29 cellular contexts compared by ENCODE assay signal in the genomic region with DNA sequence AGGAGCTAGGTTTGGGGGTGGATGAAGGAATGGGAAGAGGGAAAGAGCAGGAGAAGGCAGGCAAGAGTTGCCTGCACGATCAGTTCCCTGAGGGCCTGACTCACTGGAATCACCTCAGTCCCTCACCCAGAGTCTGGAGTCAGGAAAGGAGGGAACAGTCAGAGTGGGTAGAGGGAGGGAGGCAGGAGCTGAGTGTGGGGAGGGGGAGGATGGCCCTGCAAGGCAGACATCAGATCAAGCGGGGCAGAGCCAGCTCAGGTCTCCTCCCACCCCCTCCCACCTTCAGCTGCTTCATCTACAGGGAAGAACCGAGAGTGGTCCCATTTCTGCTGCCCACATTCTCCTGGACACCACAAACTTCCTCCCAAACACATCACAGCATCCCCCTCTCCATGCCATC.
"Had no signal": no experiment of that assay in that cellular context is flagged by ENCODE, and none has a peak within 500 bp of the region (broad histone marks: within the 10 kb centered on the region; RNA-seq: fewer than 3 reads in every experiment).

No MANE protein-coding gene starts in this region.

- ATAC-seq: activated CD8-positive, alpha-beta T cell treated with anti-CD3 and anti-CD28 coated beads, Interleukin-2, amount 10 ng/mL, durations not matched to agents 7 days and 5 days; activated naive CD4-positive, alpha-beta T cell treated with anti-CD3 and anti-CD28 coated beads, Interleukin-2, amount 50 U/mL, for 72 hours; activated naive CD8-positive, alpha-beta T cell treated with anti-CD3 and anti-CD28 coated beads, Interleukin-2, amount 50 U/mL, for 24 hours; SK-N-SH treated with all-trans-retinoic acid at 6 μM for 48 hours; WTC11 had no signal

- H3K27ac ChIP-seq: Peyer's patch, RWPE1, SJCRH30 had no signal

- DNase-seq: activated CD4-positive, alpha-beta T cell treated with anti-CD3 and anti-CD28 coated beads for 48 hours; activated CD4-positive, alpha-beta T cell treated with anti-CD3 and anti-CD28 coated beads, Interleukin-2, amount 50 U/mL, for 4 hours; activated CD4-positive, CD25-positive, alpha-beta regulatory T cell treated with anti-CD3 and anti-CD28 coated beads, Interleukin-2, amount 50 U/mL, for 72 hours; activated CD8-positive, alpha-beta memory T cell treated with anti-CD3 and anti-CD28 coated beads, Interleukin-2, amount 50 U/mL, for 48 hours; activated CD8-positive, alpha-beta T cell treated with anti-CD3 and anti-CD28 coated beads, Interleukin-2, amount 10 ng/mL, durations not matched to agents 7 days and 5 days; activated naive CD4-positive, alpha-beta T cell; activated naive CD8-positive, alpha-beta T cell treated with anti-CD3 and anti-CD28 coated beads, Interleukin-2, amount 50 U/mL, for 24 hours; activated T-cell treated with anti-CD3 and anti-CD28 coated beads, Interleukin-2, amount 50 U/mL, for 1 hour; amniotic stem cell; MM.1S; NCI-H1105; NCI-H1436; NCI-H1694 treated with DMSO at 0.1 percent for 48 hours; NCI-H2029 treated with DMSO at 0.1 percent for 48 hours; NCI-H345; NCI-H510A; NCI-H69; NK-92 treated with Interleukin-12 subunit alpha and Interleukin-12 subunit beta, amount 100 ng/mL, for 24 hours; OCI-M1; Peyer's patch; Right ventricle myocardium superior; SJCRH30; T-helper 9 cell had no signal

- H3K36me3 ChIP-seq: Peyer's patch, SJCRH30 had no signal

- H3K27ac Mint-ChIP-seq: activated CD8-positive, alpha-beta T cell treated with anti-CD3 and anti-CD28 coated beads, Interleukin-2, amount 10 ng/mL, durations not matched to agents 7 days and 5 days; activated naive CD4-positive, alpha-beta T cell treated with anti-CD3 and anti-CD28 coated beads, Interleukin-2, amount 50 U/mL, for 72 hours; activated naive CD8-positive, alpha-beta T cell treated with anti-CD3 and anti-CD28 coated beads, Interleukin-2, amount 50 U/mL, for 24 hours; T-helper 1 cell treated with Interleukin-12 subunit alpha and Interleukin-12 subunit beta and Interleukin-4 antibody, amounts not matched to agents 30 μg/mL and 1 μg/mL, for 36 hours; WTC11 had no signal

- H3K4me3 Mint-ChIP-seq: activated CD8-positive, alpha-beta T cell treated with anti-CD3 and anti-CD28 coated beads, Interleukin-2, amount 10 ng/mL, durations not matched to agents 7 days and 5 days; activated naive CD8-positive, alpha-beta T cell treated with anti-CD3 and anti-CD28 coated beads, Interleukin-2, amount 50 U/mL, for 24 hours; brain; T-helper 1 cell treated with Interleukin-12 subunit alpha and Interleukin-12 subunit beta and Interleukin-4 antibody, amounts not matched to agents 30 μg/mL and 1 μg/mL, for 36 hours; WTC11 had no signal

- H3K9me3 ChIP-seq: Peyer's patch, SJCRH30 had no signal

- H3K36me3 Mint-ChIP-seq: activated naive CD4-positive, alpha-beta T cell treated with anti-CD3 and anti-CD28 coated beads, Interleukin-2, amount 50 U/mL, for 72 hours; brain; WTC11 had no signal

- H3K4me3 ChIP-seq: Peyer's patch, SJCRH30 had no signal

- H3K4me1 Mint-ChIP-seq: activated naive CD8-positive, alpha-beta T cell treated with anti-CD3 and anti-CD28 coated beads, Interleukin-2, amount 50 U/mL, for 24 hours had no signal

- H3K27me3 ChIP-seq: Peyer's patch, SJCRH30 had no signal
